In genomic region chr1:8149756-8150155, GRCh38 we compare ENCODE assay signal across 7 cellular contexts.
A peak's percentile ranks its signal among the peaks of the same experiment; 100 is the strongest.
DNase-seq lines count a peak whose midpoint lies in the region; ATAC-seq and TF ChIP-seq lines count a peak whose summit lies in the region.
"Not testable (repeated sequence)": the region's sequence is repeated elsewhere in the genome, so short reads cannot be mapped to it uniquely, and the experiment has no call there.

No MANE protein-coding gene starts in this region.

- H3K4me3 ChIP-seq in Jurkat, Clone E6-1 (ENCODE audit: low read length); trophoblast cell (ENCODE audit: low read depth, low read length): not testable (repeated sequence)

- TF ChIP-seq CTCF in CD4-positive, alpha-beta T cell (IDR thresholded peaks at IDR 0.05), result not testable (repeated sequence)

- not testable (repeated sequence) for H3K36me3 Mint-ChIP-seq in CD4-positive, alpha-beta T cell (ENCODE audit: low read depth); T-cell; activated naive CD4-positive, alpha-beta T cell treated with anti-CD3 and anti-CD28 coated beads for 36 hours (ENCODE audit: low read depth)

- peak overlapping the region; percentile 36 for H3K4me3 Mint-ChIP-seq in CD4-positive, alpha-beta T cell
- H3K4me3 Mint-ChIP-seq in T-cell, result peak overlapping the region in 1 of 3 donors; percentile 77
- H3K4me3 Mint-ChIP-seq in activated naive CD4-positive, alpha-beta T cell treated with anti-CD3 and anti-CD28 coated beads for 36 hours, result not testable (repeated sequence)

- not testable (repeated sequence) for H4K8ac ChIP-seq in trophoblast cell (ENCODE audit: low read depth, low read length)

- H3K14ac ChIP-seq in trophoblast cell (ENCODE audit: low read length), result not testable (repeated sequence)

- H2AFZ ChIP-seq in trophoblast cell (ENCODE audit: insufficient read depth, low read length, poor library complexity), result not testable (repeated sequence)

- H3K9me3 Mint-ChIP-seq in CD4-positive, alpha-beta T cell, result peaks cover 12% of the 10 kb centered on the region
- peaks cover 0 to 12% (median 2%) of the 10 kb centered on the region in 3 donors for H3K9me3 Mint-ChIP-seq in T-cell
- not testable (repeated sequence) for H3K9me3 Mint-ChIP-seq in activated naive CD4-positive, alpha-beta T cell treated with anti-CD3 and anti-CD28 coated beads for 36 hours

- POLR2A ChIA-PET in CD4-positive, alpha-beta T cell (lab: Charles Lee), result interaction anchor here (1.6 kb wide), 1 partner anchor 20 kb away, joined by 5 read pairs; no protein-coding TSS in a partner anchor
- POLR2A ChIA-PET in T-cell (lab: Charles Lee), result not testable (repeated sequence)

- ATAC-seq in CD4-positive, alpha-beta T cell (ENCODE audit: poor library complexity), result not testable (repeated sequence)
- peak in 1 of 4 experiments; percentile 12 for ATAC-seq in T-cell (replicated peaks in 1 of 4)

- peaks cover 6 to 15% of the 10 kb centered on the region in 2 experiments for H3K4me1 ChIP-seq in trophoblast cell (ENCODE audit: control insufficient read depth in 1 of 2, insufficient read depth in 2 of 2, low read length in 2 of 2)

- H3K4me1 Mint-ChIP-seq in CD4-positive, alpha-beta T cell (ENCODE audit: low read depth), result peaks cover 84% of the 10 kb centered on the region
- H3K4me1 Mint-ChIP-seq in T-cell, result peaks cover 73 to 81% (median 79%) of the 10 kb centered on the region in 3 donors
- peaks cover 52% of the 10 kb centered on the region for H3K4me1 Mint-ChIP-seq in activated naive CD4-positive, alpha-beta T cell treated with anti-CD3 and anti-CD28 coated beads for 36 hours (ENCODE audit: low read depth)

- peaks cover 30% of the 10 kb centered on the region for H3K79me1 ChIP-seq in trophoblast cell (ENCODE audit: low read length)

- WGBS in trophoblast cell (ENCODE audit: extremely low coverage, insufficient coverage, insufficient read length), result no CpG with 5 or more reads among the region's 7 CpGs

- not testable (repeated sequence) for H3K4ac ChIP-seq in trophoblast cell (ENCODE audit: low read depth, low read length)

- not testable (repeated sequence) for H3K27ac ChIP-seq in CD4-positive, alpha-beta T cell (ENCODE audit: low read depth, low read length); trophoblast cell (ENCODE audit: low read depth, low read length)

- not testable (repeated sequence) for H3K36me3 ChIP-seq in trophoblast cell (ENCODE audit: control insufficient read depth in 1 of 2, insufficient read depth in 2 of 2, low read length in 2 of 2)

- not testable (repeated sequence) for H3K27me3 ChIP-seq in CD4-positive, alpha-beta T cell (ENCODE audit: control insufficient read depth, insufficient read depth, low read length); trophoblast cell (ENCODE audit: insufficient read depth, low read length)

- not testable (repeated sequence) for H2BK120ac ChIP-seq in trophoblast cell (ENCODE audit: insufficient read depth, low read length, poor library complexity)

- H3K18ac ChIP-seq in trophoblast cell (ENCODE audit: low read length), result not testable (repeated sequence)

- H3K27me3 Mint-ChIP-seq in CD4-positive, alpha-beta T cell, result peaks cover 11% of the 10 kb centered on the region
- H3K27me3 Mint-ChIP-seq in T-cell; activated naive CD4-positive, alpha-beta T cell treated with anti-CD3 and anti-CD28 coated beads for 36 hours (ENCODE audit: low read depth): not testable (repeated sequence)

- DNase-seq in CD4-positive, alpha-beta T cell, result peak in 2 of 10 experiments; percentile 20 to 48
- peak; percentile 81 for DNase-seq in Jurkat, Clone E6-1 (ENCODE audit: low read depth, low spot score)
- DNase-seq in T-cell (peak in 25 of 34 experiments; percentile 10 to 64 (median 31)), T-helper 9 cell (peak; percentile 21)
- DNase-seq in activated naive CD4-positive, alpha-beta T cell treated with anti-CD3 and anti-CD28 coated beads for 36 hours, result peak; percentile 22
- peak; percentile 5 for DNase-seq in effector CD8-positive, alpha-beta T cell (lab: John Stamatoyannopoulos, UW)
- not testable (repeated sequence) for DNase-seq in trophoblast cell

- H3K4me2 ChIP-seq in trophoblast cell (ENCODE audit: low read length), result not testable (repeated sequence)

- H3K23ac ChIP-seq in trophoblast cell (ENCODE audit: low read length), result not testable (repeated sequence)

- H3K9me3 ChIP-seq in CD4-positive, alpha-beta T cell (ENCODE audit: control insufficient read depth, low read length); trophoblast cell (ENCODE audit: insufficient read depth, low read depth, low read length): not testable (repeated sequence)

- H3K79me2 ChIP-seq in trophoblast cell (ENCODE audit: control insufficient read depth, insufficient read depth, low read length, poor library complexity), result not testable (repeated sequence)

- H4K91ac ChIP-seq in trophoblast cell (ENCODE audit: low read depth, low read length), result peak overlapping the region; percentile 12

- H3K27ac Mint-ChIP-seq in CD4-positive, alpha-beta T cell, result peak overlapping the region; percentile 60
- not testable (repeated sequence) for H3K27ac Mint-ChIP-seq in T-cell; activated naive CD4-positive, alpha-beta T cell treated with anti-CD3 and anti-CD28 coated beads for 36 hours

- not testable (repeated sequence) for H4K12ac ChIP-seq in trophoblast cell (ENCODE audit: low read depth, low read length)

- not testable (repeated sequence) for H3K9ac ChIP-seq in trophoblast cell (ENCODE audit: low read length)

- H2AK5ac ChIP-seq in trophoblast cell (ENCODE audit: low read length), result not testable (repeated sequence)

- H2BK5ac ChIP-seq in trophoblast cell (ENCODE audit: low read depth, low read length, poor library complexity), result not testable (repeated sequence)

- CTCF ChIA-PET in CD4-positive, alpha-beta T cell (lab: Charles Lee); activated naive CD4-positive, alpha-beta T cell treated with anti-CD3 and anti-CD28 coated beads for 36 hours (lab: Charles Lee): not testable (repeated sequence)
- CTCF ChIA-PET in T-cell (lab: Charles Lee), result interaction anchor here in 1 of 2 donors (0.7 kb wide), 1 partner anchor 165 kb away, joined by 4 read pairs; no protein-coding TSS in a partner anchor

- H2BK12ac ChIP-seq in trophoblast cell (ENCODE audit: low read length), result not testable (repeated sequence)

- intact Hi-C loops in CD4-positive, alpha-beta T cell (cut with DNase I, micrococcal nuclease), result loop anchor here in 1 of 2 experiments (5.0 kb wide), 2 partner anchors 37 to 187 kb away; partner anchors contain the start of gene PARK7
- intact Hi-C loops in activated naive CD4-positive, alpha-beta T cell treated with anti-CD3 and anti-CD28 coated beads for 36 hours (cut with micrococcal nuclease), result loop anchor here (5.0 kb wide), 1 partner anchor 202 kb away; no protein-coding TSS in a partner anchor
